1 cellular context compared by ENCODE assay signal in genomic region chr5:65651144-65651543, GRCh38.
TF ChIP-seq lines count a peak whose summit lies in the region.

No MANE protein-coding gene starts in this region.

TF ChIP-seq in HepG2, 621 proteins besides CTCF, POLR2A, EP300 and RAD21 (continued from another document and continues in another):
- TF ChIP-seq, protein P1, sequence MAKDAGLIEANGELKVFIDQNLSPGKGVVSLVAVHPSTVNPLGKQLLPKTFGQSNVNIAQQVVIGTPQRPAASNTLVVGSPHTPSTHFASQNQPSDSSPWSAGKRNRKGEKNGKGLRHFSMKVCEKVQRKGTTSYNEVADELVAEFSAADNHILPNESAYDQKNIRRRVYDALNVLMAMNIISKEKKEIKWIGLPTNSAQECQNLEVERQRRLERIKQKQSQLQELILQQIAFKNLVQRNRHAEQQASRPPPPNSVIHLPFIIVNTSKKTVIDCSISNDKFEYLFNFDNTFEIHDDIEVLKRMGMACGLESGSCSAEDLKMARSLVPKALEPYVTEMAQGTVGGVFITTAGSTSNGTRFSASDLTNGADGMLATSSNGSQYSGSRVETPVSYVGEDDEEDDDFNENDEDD (CRISPR knock-in tag; IDR thresholded peaks at IDR 0.05; ENCODE audit: borderline replicate concordance), result no peak
- no peak for TF ChIP-seq ZNF234 (CRISPR knock-in tag; conservative IDR thresholded peaks at IDR 0.05)
- no peak for TF ChIP-seq ZBTB46 (CRISPR knock-in tag; IDR thresholded peaks at IDR 0.05; ENCODE audit: borderline replicate concordance)
- no peak for TF ChIP-seq PTBP1 (IDR thresholded peaks at IDR 0.05; ENCODE audit: low read depth, low read length, poor library complexity, severe bottlenecking)
- no peak for TF ChIP-seq TCF12 (IDR thresholded peaks at IDR 0.05)
- TF ChIP-seq TCF12 (CRISPR knock-in tag; IDR thresholded peaks at IDR 0.05), result no peak
- no peak for TF ChIP-seq IKZF1 (IDR thresholded peaks at IDR 0.05)
- TF ChIP-seq PHB2 (IDR thresholded peaks at IDR 0.05; ENCODE audit: partially characterized antibody), result no peak
- no peak for TF ChIP-seq ZNF724P (CRISPR knock-in tag; IDR thresholded peaks at IDR 0.05; ENCODE audit: borderline replicate concordance)
- no peak for TF ChIP-seq E2F5 (CRISPR knock-in tag; conservative IDR thresholded peaks at IDR 0.05)
- peak; percentile 88 for TF ChIP-seq HOMEZ (CRISPR knock-in tag; IDR thresholded peaks at IDR 0.05; ENCODE audit: low read depth)
- no peak for TF ChIP-seq PCBP2 (optimal IDR thresholded peaks at IDR 0.05; ENCODE audit: low read depth, low read length, poor library complexity, severe bottlenecking)
- TF ChIP-seq GABPA (IDR thresholded peaks at IDR 0.05; ENCODE audit: low read depth, low read length), result no peak
- peak; percentile 56; the same call in 1 of the 2 replicates for TF ChIP-seq GABPA (CRISPR knock-in tag; IDR thresholded peaks at IDR 0.05; ENCODE audit: low read depth)
- no peak for TF ChIP-seq EED (CRISPR knock-in tag; IDR thresholded peaks at IDR 0.05)
- no peak; the same call in 1 of the 2 replicates for TF ChIP-seq PPARG (CRISPR knock-in tag; conservative IDR thresholded peaks at IDR 0.05)
- TF ChIP-seq, protein P2, sequence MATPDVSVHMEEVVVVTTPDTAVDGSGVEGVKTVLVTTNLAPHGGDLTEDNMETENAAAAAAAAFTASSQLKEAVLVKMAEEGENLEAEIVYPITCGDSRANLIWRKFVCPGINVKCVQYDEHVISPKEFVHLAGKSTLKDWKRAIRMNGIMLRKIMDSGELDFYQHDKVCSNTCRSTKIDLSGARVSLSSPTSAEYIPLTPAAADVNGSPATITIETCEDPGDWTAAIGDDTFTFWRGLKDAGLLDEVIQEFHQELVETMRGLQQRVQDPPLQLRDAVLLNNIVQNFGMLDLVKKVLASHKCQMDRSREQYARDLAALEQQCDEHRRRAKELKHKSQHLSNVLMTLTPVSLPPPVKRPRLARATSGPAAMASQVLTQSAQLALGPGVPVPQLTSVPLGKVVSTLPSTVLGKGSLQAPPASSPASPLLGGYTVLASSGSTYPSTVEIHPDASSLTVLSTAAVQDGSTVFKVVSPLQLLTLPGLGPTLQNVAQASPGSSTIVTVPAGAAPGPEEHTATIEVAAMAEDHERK (CRISPR knock-in tag; IDR thresholded peaks at IDR 0.05; ENCODE audit: low read depth), result no peak
- TF ChIP-seq SALL1 (CRISPR knock-in tag; IDR thresholded peaks at IDR 0.05), result peak; percentile 98
- TF ChIP-seq ZNF446 (CRISPR knock-in tag; IDR thresholded peaks at IDR 0.05), result no peak
- TF ChIP-seq DPF2 (CRISPR knock-in tag; IDR thresholded peaks at IDR 0.05; ENCODE audit: borderline replicate concordance, low read depth), result peak; percentile 74
- no peak for TF ChIP-seq SRSF4 (IDR thresholded peaks at IDR 0.05; ENCODE audit: low read depth, low read length, poor library complexity, severe bottlenecking)
- TF ChIP-seq HIC2 (CRISPR knock-in tag; IDR thresholded peaks at IDR 0.05; ENCODE audit: low read depth), result no peak
- no peak for TF ChIP-seq SCMH1 (CRISPR knock-in tag; IDR thresholded peaks at IDR 0.05; ENCODE audit: borderline replicate concordance)
- TF ChIP-seq GPN1 (CRISPR knock-in tag; IDR thresholded peaks at IDR 0.05; ENCODE audit: borderline replicate concordance), result no peak
- no peak for TF ChIP-seq ZFAT (CRISPR knock-in tag; conservative IDR thresholded peaks at IDR 0.05)
- no peak for TF ChIP-seq GLMP (CRISPR knock-in tag; IDR thresholded peaks at IDR 0.05; ENCODE audit: borderline replicate concordance)
- peak; percentile 25; the same call in 1 of the 2 replicates for TF ChIP-seq TBX2 (CRISPR knock-in tag; IDR thresholded peaks at IDR 0.05; ENCODE audit: borderline replicate concordance)
- TF ChIP-seq, protein P3, sequence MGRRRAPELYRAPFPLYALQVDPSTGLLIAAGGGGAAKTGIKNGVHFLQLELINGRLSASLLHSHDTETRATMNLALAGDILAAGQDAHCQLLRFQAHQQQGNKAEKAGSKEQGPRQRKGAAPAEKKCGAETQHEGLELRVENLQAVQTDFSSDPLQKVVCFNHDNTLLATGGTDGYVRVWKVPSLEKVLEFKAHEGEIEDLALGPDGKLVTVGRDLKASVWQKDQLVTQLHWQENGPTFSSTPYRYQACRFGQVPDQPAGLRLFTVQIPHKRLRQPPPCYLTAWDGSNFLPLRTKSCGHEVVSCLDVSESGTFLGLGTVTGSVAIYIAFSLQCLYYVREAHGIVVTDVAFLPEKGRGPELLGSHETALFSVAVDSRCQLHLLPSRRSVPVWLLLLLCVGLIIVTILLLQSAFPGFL (CRISPR knock-in tag; IDR thresholded peaks at IDR 0.05), result no peak
- no peak; the same call in 1 of the 2 replicates for TF ChIP-seq NFIC (IDR thresholded peaks at IDR 0.05; ENCODE audit: low read length)
- TF ChIP-seq ZNF766 (CRISPR knock-in tag; IDR thresholded peaks at IDR 0.05; ENCODE audit: borderline replicate concordance), result no peak
- no peak for TF ChIP-seq ZNF569 (CRISPR knock-in tag; IDR thresholded peaks at IDR 0.05; ENCODE audit: borderline replicate concordance)
- TF ChIP-seq, protein P4, sequence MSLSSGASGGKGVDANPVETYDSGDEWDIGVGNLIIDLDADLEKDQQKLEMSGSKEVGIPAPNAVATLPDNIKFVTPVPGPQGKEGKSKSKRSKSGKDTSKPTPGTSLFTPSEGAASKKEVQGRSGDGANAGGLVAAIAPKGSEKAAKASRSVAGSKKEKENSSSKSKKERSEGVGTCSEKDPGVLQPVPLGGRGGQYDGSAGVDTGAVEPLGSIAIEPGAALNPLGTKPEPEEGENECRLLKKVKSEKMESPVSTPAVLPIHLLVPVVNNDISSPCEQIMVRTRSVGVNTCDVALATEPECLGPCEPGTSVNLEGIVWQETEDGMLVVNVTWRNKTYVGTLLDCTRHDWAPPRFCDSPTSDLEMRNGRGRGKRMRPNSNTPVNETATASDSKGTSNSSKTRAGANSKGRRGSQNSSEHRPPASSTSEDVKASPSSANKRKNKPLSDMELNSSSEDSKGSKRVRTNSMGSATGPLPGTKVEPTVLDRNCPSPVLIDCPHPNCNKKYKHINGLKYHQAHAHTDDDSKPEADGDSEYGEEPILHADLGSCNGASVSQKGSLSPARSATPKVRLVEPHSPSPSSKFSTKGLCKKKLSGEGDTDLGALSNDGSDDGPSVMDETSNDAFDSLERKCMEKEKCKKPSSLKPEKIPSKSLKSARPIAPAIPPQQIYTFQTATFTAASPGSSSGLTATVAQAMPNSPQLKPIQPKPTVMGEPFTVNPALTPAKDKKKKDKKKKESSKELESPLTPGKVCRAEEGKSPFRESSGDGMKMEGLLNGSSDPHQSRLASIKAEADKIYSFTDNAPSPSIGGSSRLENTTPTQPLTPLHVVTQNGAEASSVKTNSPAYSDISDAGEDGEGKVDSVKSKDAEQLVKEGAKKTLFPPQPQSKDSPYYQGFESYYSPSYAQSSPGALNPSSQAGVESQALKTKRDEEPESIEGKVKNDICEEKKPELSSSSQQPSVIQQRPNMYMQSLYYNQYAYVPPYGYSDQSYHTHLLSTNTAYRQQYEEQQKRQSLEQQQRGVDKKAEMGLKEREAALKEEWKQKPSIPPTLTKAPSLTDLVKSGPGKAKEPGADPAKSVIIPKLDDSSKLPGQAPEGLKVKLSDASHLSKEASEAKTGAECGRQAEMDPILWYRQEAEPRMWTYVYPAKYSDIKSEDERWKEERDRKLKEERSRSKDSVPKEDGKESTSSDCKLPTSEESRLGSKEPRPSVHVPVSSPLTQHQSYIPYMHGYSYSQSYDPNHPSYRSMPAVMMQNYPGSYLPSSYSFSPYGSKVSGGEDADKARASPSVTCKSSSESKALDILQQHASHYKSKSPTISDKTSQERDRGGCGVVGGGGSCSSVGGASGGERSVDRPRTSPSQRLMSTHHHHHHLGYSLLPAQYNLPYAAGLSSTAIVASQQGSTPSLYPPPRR (CRISPR knock-in tag; IDR thresholded peaks at IDR 0.05; ENCODE audit: borderline replicate concordance), result peak; percentile 61; the same call in 1 of the 2 replicates
- no peak for TF ChIP-seq BRD4 (CRISPR knock-in tag; IDR thresholded peaks at IDR 0.05)
- TF ChIP-seq ZNF644 (CRISPR knock-in tag; IDR thresholded peaks at IDR 0.05; ENCODE audit: low read depth), result peak; percentile 58; the same call in 1 of the 2 replicates
- no peak for TF ChIP-seq BCLAF1 (IDR thresholded peaks at IDR 0.05)
- 0 out of 2 replicates have a peak, but pooled peaks have one; percentile 22 for TF ChIP-seq ZNF574 (CRISPR knock-in tag; IDR thresholded peaks at IDR 0.05)
